Comparison of ENCODE assay signal across 11 cellular contexts in genomic region chr18:61400714-61401113, GRCh38.
DNase-seq lines count a peak whose midpoint lies in the region; ATAC-seq, FAIRE-seq and TF ChIP-seq lines count a peak whose summit lies in the region.
"Had no signal": no experiment of that assay in that cellular context is flagged by ENCODE, and none has a peak within 500 bp of the region (broad histone marks: within the 10 kb centered on the region; RNA-seq: fewer than 3 reads in every experiment).

No MANE protein-coding gene starts in this region.

- H3K36me3 ChIP-seq in fibroblast of lung (ENCODE audit: control insufficient read depth, insufficient read depth, low read length) = no peaks in the 10 kb centered on the region
- H3K36me3 ChIP-seq: ascending aorta had no signal

- no peaks in the 10 kb centered on the region for H3K79me2 ChIP-seq in fibroblast of lung (ENCODE audit: control insufficient read depth, insufficient read depth, low read length)

- peak; percentile 72 to 87 for DNase-seq in fibroblast of lung (ENCODE audit: low read depth in 2 of 2)
- DNase-seq in smooth muscle cell of the brain vasculature (ENCODE audit: low read depth, low spot score) = peak; percentile 21
- no peak for DNase-seq in activated naive CD4-positive, alpha-beta T cell treated with anti-CD3 and anti-CD28 coated beads, Interleukin-2, amount 50 U/mL, for 72 hours (ENCODE audit: low spot score in 2 of 2)
- no peak for DNase-seq in frontal cortex (ENCODE audit: low spot score in 2 of 2)
- DNase-seq in NCI-H1105 (lab: John Stamatoyannopoulos, UW) = no peak
- DNase-seq: KG1, NCI-H226 had no signal

- no peak overlapping the region for H3K9ac ChIP-seq in fibroblast of lung (ENCODE audit: insufficient read depth, low read length)

- no peaks in the 10 kb centered on the region for H3K9me3 ChIP-seq in fibroblast of lung (ENCODE audit: control insufficient read depth, insufficient read depth, low read depth, low read length)
- H3K9me3 ChIP-seq: ascending aorta had no signal

- ATAC-seq in HG03159 (IDR thresholded peaks at IDR 0.05; ENCODE audit: unreplicated experiment) (peak; percentile 52), SK-N-SH treated with all-trans-retinoic acid at 6 μM for 48 hours (peak; percentile 56)
- ATAC-seq in activated naive CD4-positive, alpha-beta T cell treated with anti-CD3 and anti-CD28 coated beads, Interleukin-2, amount 50 U/mL, for 72 hours = no peak

- H3K4me2 ChIP-seq in fibroblast of lung (ENCODE audit: extremely low read depth, insufficient read depth, low read length) = peak overlapping the region; percentile 59

- H3K27ac Mint-ChIP-seq in activated naive CD4-positive, alpha-beta T cell treated with anti-CD3 and anti-CD28 coated beads, Interleukin-2, amount 50 U/mL, for 72 hours = no peak overlapping the region

- no peak overlapping the region for H3K27ac ChIP-seq in fibroblast of lung (ENCODE audit: insufficient read depth, low read length)
- H3K27ac ChIP-seq: ascending aorta had no signal

- no peak overlapping the region for H3K4me3 ChIP-seq in fibroblast of lung (replicated peaks in 1 of 4; ENCODE audit: control extremely low read depth in 1 of 4, insufficient read depth in 1 of 4, low read depth in 3 of 4, low read length in 4 of 4)
- H3K4me3 ChIP-seq: ascending aorta had no signal

- no peaks in the 10 kb centered on the region for H3K36me3 Mint-ChIP-seq in activated naive CD4-positive, alpha-beta T cell treated with anti-CD3 and anti-CD28 coated beads, Interleukin-2, amount 50 U/mL, for 72 hours

- H2AFZ ChIP-seq in fibroblast of lung (ENCODE audit: low read length) = no peak overlapping the region

- no peaks in the 10 kb centered on the region for H4K20me1 ChIP-seq in fibroblast of lung (ENCODE audit: control insufficient read depth, extremely low read depth, insufficient read depth, low read length)

- no peak for TF ChIP-seq CTCF in fibroblast of lung (conservative IDR thresholded peaks at IDR 0.05 in 1 of 2, IDR thresholded peaks at IDR 0.05 in 1 of 2; ENCODE audit: low read depth in 1 of 2, low read length in 2 of 2)

- peaks cover 13% of the 10 kb centered on the region for H3K4me1 ChIP-seq in fibroblast of lung (ENCODE audit: control insufficient read depth, extremely low read depth, insufficient read depth, low read length)
- H3K4me1 ChIP-seq: ascending aorta had no signal

- peaks cover 0 to 9% of the 10 kb centered on the region in 2 donors for H3K9me3 Mint-ChIP-seq in activated naive CD4-positive, alpha-beta T cell treated with anti-CD3 and anti-CD28 coated beads, Interleukin-2, amount 50 U/mL, for 72 hours

- H3K27me3 ChIP-seq in fibroblast of lung (ENCODE audit: control insufficient read depth, insufficient read depth, low read length) = no peaks in the 10 kb centered on the region
- H3K27me3 ChIP-seq: ascending aorta had no signal

- FAIRE-seq in frontal cortex (lab: Jason Lieb, UNC) = no peak
- FAIRE-seq: GM12892 had no signal

TF ChIP-seq in SK-N-SH treated with all-trans-retinoic acid at 6 μM for 48 hours, 23 proteins besides CTCF, POLR2A, EP300 and RAD21:
- TF ChIP-seq ZC3H10 (CRISPR knock-in tag; IDR thresholded peaks at IDR 0.05) = no peak
- TF ChIP-seq CREB5 (CRISPR knock-in tag; IDR thresholded peaks at IDR 0.05; ENCODE audit: low read depth) = no peak
- no peak for TF ChIP-seq ARNTL (CRISPR knock-in tag; IDR thresholded peaks at IDR 0.05; ENCODE audit: borderline replicate concordance, low read depth)

Comparison
In these comparisons a context has a peak if more than half of its experiments do, and no peak if none do; other contexts are left out.
1. ATAC-seq: peak in HG03159 (single experiment) and SK-N-SH treated with all-trans-retinoic acid at 6 μM for 48 hours (single experiment); none in activated naive CD4-positive, alpha-beta T cell treated with anti-CD3 and anti-CD28 coated beads, Interleukin-2, amount 50 U/mL, for 72 hours (0 of 2).
2. DNase-seq: peak in fibroblast of lung (2 of 2) and smooth muscle cell of the brain vasculature (single experiment); none in activated naive CD4-positive, alpha-beta T cell treated with anti-CD3 and anti-CD28 coated beads, Interleukin-2, amount 50 U/mL, for 72 hours (0 of 2), frontal cortex (0 of 2) and NCI-H1105 (single experiment).